ENCODE assay signal across 35 cellular contexts in genomic region chr22:36797334-36797733, GRCh38. TPM values are rescaled to one million over a fixed set of nuclear protein-coding genes. Genes with fewer than 3 reads are reported as not detected.
"Had no signal": no experiment of that assay in that cellular context is flagged by ENCODE, and none has a peak within 500 bp of the region (broad histone marks: within the 10 kb centered on the region; RNA-seq: fewer than 3 reads in every experiment).

No MANE protein-coding gene starts in this region.

- H3K9me3 ChIP-seq: gastroesophageal sphincter, thoracic aorta, uterus had no signal

- H3K27me3 ChIP-seq: hepatocyte, uterus had no signal

- H3K9me3 Mint-ChIP-seq: activated CD4-positive, alpha-beta memory T cell treated with anti-CD3 and anti-CD28 coated beads for 36 hours; activated T-helper 1 cell treated with anti-CD3 and anti-CD28 coated beads, Interleukin-12 subunit alpha, Interleukin-12 subunit beta, Interleukin-2, Interleukin-4 antibody, amounts not matched to agents 30 ng/mL and 10 ng/mL and 1 ng/mL, durations not matched to agents 14 hours and 24 hours and 36 hours; mesothelial cell of epicardium; naive B cell; stimulated activated naive CD8-positive, alpha-beta T cell treated with anti-CD3 and anti-CD28 coated beads, Interleukin-15, Interleukin-2, amounts not matched to agents 100 ng/mL and 50 ng/mL, for 24 hours had no signal

- H3K4me2 ChIP-seq: hepatocyte had no signal

- H3K36me3 ChIP-seq: gastroesophageal sphincter, thoracic aorta, uterus had no signal

- DNase-seq: activated CD4-positive, alpha-beta memory T cell treated with anti-CD3 and anti-CD28 coated beads for 36 hours; activated CD4-positive, alpha-beta T cell treated with anti-CD3 and anti-CD28 coated beads for 48 hours; activated CD8-positive, alpha-beta memory T cell treated with anti-CD3 and anti-CD28 coated beads, Interleukin-2, amount 50 U/mL, for 4 hours; activated effector memory CD4-positive, alpha-beta T cell treated with anti-CD3 and anti-CD28 coated beads, Interleukin-2, amount 50 U/mL, for 16 hours; activated naive CD4-positive, alpha-beta T cell treated with anti-CD3 and anti-CD28 coated beads, Interleukin-2, amount 50 U/mL, for 16 hours; activated T-cell treated with anti-CD3 and anti-CD28 coated beads, Interleukin-2, amount 50 U/mL, for 1 hour; amniotic stem cell; caudate nucleus; islet precursor cell; left cardiac atrium; naive B cell; stimulated activated CD4-positive, alpha-beta T cell treated with anti-CD3 and anti-CD28 coated beads, Interleukin-12 subunit alpha, Interleukin-12 subunit beta, amount 100 ng/mL, for 4 hours; stimulated activated CD4-positive, alpha-beta T cell treated with anti-CD3 and anti-CD28 coated beads, Interleukin-4, amount 100 ng/mL, for 1 hour; T-helper 9 cell; trophoblast cell; uterus had no signal

- H3K4me3 ChIP-seq: gastroesophageal sphincter, hepatocyte, skin epidermis, thoracic aorta, uterus had no signal

- ATAC-seq: activated CD4-positive, CD25-positive, alpha-beta regulatory T cell treated with anti-CD3 and anti-CD28 coated beads, Interleukin-2, amount 50 U/mL, for 24 hours; gastroesophageal sphincter; left cardiac atrium; sciatic nerve had no signal

- H3K4me1 Mint-ChIP-seq: mesothelial cell of epicardium had no signal

- H2AFZ ChIP-seq: hepatocyte had no signal

- H3K27ac ChIP-seq: gastroesophageal sphincter, hepatocyte, skin epidermis, thoracic aorta, uterus, VCaP had no signal

- H3K4me1 ChIP-seq: gastroesophageal sphincter, uterus had no signal

- H3K79me2 ChIP-seq: hepatocyte had no signal

- H3K4me3 Mint-ChIP-seq: activated CD4-positive, alpha-beta memory T cell treated with anti-CD3 and anti-CD28 coated beads for 36 hours; activated T-helper 1 cell treated with anti-CD3 and anti-CD28 coated beads, Interleukin-12 subunit alpha, Interleukin-12 subunit beta, Interleukin-2, Interleukin-4 antibody, amounts not matched to agents 30 ng/mL and 10 ng/mL and 1 ng/mL, durations not matched to agents 14 hours and 24 hours and 36 hours; mesothelial cell of epicardium; stimulated activated naive CD8-positive, alpha-beta T cell treated with anti-CD3 and anti-CD28 coated beads, Interleukin-15, Interleukin-2, amounts not matched to agents 100 ng/mL and 50 ng/mL, for 24 hours had no signal

- H3K36me3 Mint-ChIP-seq: activated CD4-positive, alpha-beta memory T cell treated with anti-CD3 and anti-CD28 coated beads for 36 hours; mesothelial cell of epicardium; naive B cell had no signal

- H3K27ac Mint-ChIP-seq: activated CD4-positive, alpha-beta memory T cell treated with anti-CD3 and anti-CD28 coated beads for 36 hours; activated T-helper 1 cell treated with anti-CD3 and anti-CD28 coated beads, Interleukin-12 subunit alpha, Interleukin-12 subunit beta, Interleukin-2, Interleukin-4 antibody, amounts not matched to agents 30 ng/mL and 10 ng/mL and 1 ng/mL, durations not matched to agents 14 hours and 24 hours and 36 hours; mesothelial cell of epicardium; stimulated activated naive CD8-positive, alpha-beta T cell treated with anti-CD3 and anti-CD28 coated beads, Interleukin-15, Interleukin-2, amounts not matched to agents 100 ng/mL and 50 ng/mL, for 24 hours had no signal

RNA-seq across cellular contexts. Expression of gene PVALB, which starts 19.5 kb away (rescaled TPM):
- total RNA-seq: activated CD4-positive, alpha-beta memory T cell treated with anti-CD3 and anti-CD28 coated beads for 36 hours; activated CD8-positive, alpha-beta memory T cell treated with anti-CD3 and anti-CD28 coated beads for 36 hours; activated T-helper 1 cell treated with anti-CD3 and anti-CD28 coated beads, Interleukin-12 subunit alpha, Interleukin-12 subunit beta, Interleukin-2, Interleukin-4 antibody, amounts not matched to agents 30 ng/mL and 10 ng/mL and 1 ng/mL, durations not matched to agents 14 hours and 24 hours and 36 hours; astrocyte; endothelial cell of umbilical vein; fibroblast of lung; fibroblast of villous mesenchyme; gastroesophageal sphincter; hepatocyte; left cardiac atrium; mesothelial cell of epicardium; osteoblast; posterior vena cava; renal cortical epithelial cell; sciatic nerve; subcutaneous adipose tissue; thoracic aorta had no signal
